ENCODE assay signal across 18 cellular contexts in the genomic region with DNA sequence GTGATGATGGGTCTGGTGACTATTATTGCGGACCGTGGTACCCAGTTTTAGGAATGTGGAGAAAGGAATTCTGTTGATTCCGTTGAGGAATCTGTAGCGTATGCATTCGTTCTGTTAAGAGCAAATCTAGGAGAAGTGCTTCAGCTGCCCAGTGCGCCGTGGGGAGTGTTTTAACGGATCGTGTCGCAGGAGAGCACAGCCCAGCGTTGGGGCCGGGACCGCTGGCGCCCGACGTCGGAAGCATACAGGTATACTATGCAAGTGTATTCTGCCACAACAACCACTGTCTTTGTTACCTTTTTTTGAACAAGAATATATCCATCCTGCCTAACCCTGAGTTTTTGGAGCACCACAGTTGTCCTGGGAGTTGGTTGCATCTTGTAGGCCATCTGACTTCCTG.
"Had no signal": no experiment of that assay in that cellular context is flagged by ENCODE, and none has a peak within 500 bp of the region (broad histone marks: within the 10 kb centered on the region; RNA-seq: fewer than 3 reads in every experiment).

No MANE protein-coding gene starts in this region.

- H3K4me1 ChIP-seq: body of pancreas, tibial nerve, vagina had no signal

- H3K27ac ChIP-seq: body of pancreas, epithelial cell of prostate, tibial nerve, vagina had no signal

- H3K9me3 ChIP-seq: body of pancreas, tibial nerve, vagina had no signal

- H3K9me3 Mint-ChIP-seq: activated naive CD8-positive, alpha-beta T cell treated with anti-CD3 and anti-CD28 coated beads, Interleukin-2, amount 10 ng/mL, durations not matched to agents 7 days and 5 days; effector memory CD8-positive, alpha-beta T cell; nephron; T-helper 2 cell treated with Interferon-gamma antibody and Interleukin-4, amounts not matched to agents 5 μg/mL and 100 μg/mL, for 36 hours had no signal

- DNase-seq: activated CD4-positive, alpha-beta T cell treated with anti-CD3 and anti-CD28 coated beads, Interleukin-2, amount 50 U/mL, for 4 hours; activated naive CD4-positive, alpha-beta T cell treated with Interleukin-2 at 50 U/mL for 16 hours; activated naive CD8-positive, alpha-beta T cell treated with anti-CD3 and anti-CD28 coated beads, Interleukin-2, amount 10 ng/mL, durations not matched to agents 7 days and 5 days; body of pancreas; effector memory CD8-positive, alpha-beta T cell; foreskin fibroblast; hippocampal formation; left colon; stimulated activated CD4-positive, alpha-beta T cell treated with anti-CD3 and anti-CD28 coated beads, Interleukin-2, amount 100 ng/mL, for 24 hours; stimulated activated naive CD4-positive, alpha-beta T cell treated with Interleukin-2 at 50 U/mL for 16 hours had no signal

- H3K27me3 Mint-ChIP-seq: activated naive CD8-positive, alpha-beta T cell treated with anti-CD3 and anti-CD28 coated beads, Interleukin-2, amount 10 ng/mL, durations not matched to agents 7 days and 5 days; effector memory CD8-positive, alpha-beta T cell had no signal

- FAIRE-seq: islet of Langerhans, TTC549 had no signal

- H3K4me3 ChIP-seq: body of pancreas, lung, tibial nerve, vagina had no signal

- H3K27me3 ChIP-seq: body of pancreas, tibial nerve, vagina had no signal

- H3K4me3 Mint-ChIP-seq: activated naive CD8-positive, alpha-beta T cell treated with anti-CD3 and anti-CD28 coated beads, Interleukin-2, amount 10 ng/mL, durations not matched to agents 7 days and 5 days; effector memory CD8-positive, alpha-beta T cell; nephron; T-helper 2 cell treated with Interferon-gamma antibody and Interleukin-4, amounts not matched to agents 5 μg/mL and 100 μg/mL, for 36 hours had no signal

- H3K4me1 Mint-ChIP-seq: nephron had no signal

- ATAC-seq: body of pancreas; effector memory CD8-positive, alpha-beta T cell; left colon had no signal

- H3K27ac Mint-ChIP-seq: activated naive CD8-positive, alpha-beta T cell treated with anti-CD3 and anti-CD28 coated beads, Interleukin-2, amount 10 ng/mL, durations not matched to agents 7 days and 5 days; effector memory CD8-positive, alpha-beta T cell; nephron; T-helper 2 cell treated with Interferon-gamma antibody and Interleukin-4, amounts not matched to agents 5 μg/mL and 100 μg/mL, for 36 hours had no signal
